ENCODE assay signal across 1 cellular context in genomic region chr4:56181140-56181950, GRCh38.
TF ChIP-seq lines count a peak whose summit lies in the region.

No MANE protein-coding gene starts in this region.

TF ChIP-seq in HepG2, 621 proteins besides CTCF, POLR2A, EP300 and RAD21:
- TF ChIP-seq SNRNP70 (IDR thresholded peaks at IDR 0.05; ENCODE audit: low read depth, low read length): no peak
- no peak for TF ChIP-seq ONECUT2 (CRISPR knock-in tag; IDR thresholded peaks at IDR 0.05)
- TF ChIP-seq STAT6 (CRISPR knock-in tag; IDR thresholded peaks at IDR 0.05; ENCODE audit: borderline replicate concordance): no peak
- TF ChIP-seq, protein P1, sequence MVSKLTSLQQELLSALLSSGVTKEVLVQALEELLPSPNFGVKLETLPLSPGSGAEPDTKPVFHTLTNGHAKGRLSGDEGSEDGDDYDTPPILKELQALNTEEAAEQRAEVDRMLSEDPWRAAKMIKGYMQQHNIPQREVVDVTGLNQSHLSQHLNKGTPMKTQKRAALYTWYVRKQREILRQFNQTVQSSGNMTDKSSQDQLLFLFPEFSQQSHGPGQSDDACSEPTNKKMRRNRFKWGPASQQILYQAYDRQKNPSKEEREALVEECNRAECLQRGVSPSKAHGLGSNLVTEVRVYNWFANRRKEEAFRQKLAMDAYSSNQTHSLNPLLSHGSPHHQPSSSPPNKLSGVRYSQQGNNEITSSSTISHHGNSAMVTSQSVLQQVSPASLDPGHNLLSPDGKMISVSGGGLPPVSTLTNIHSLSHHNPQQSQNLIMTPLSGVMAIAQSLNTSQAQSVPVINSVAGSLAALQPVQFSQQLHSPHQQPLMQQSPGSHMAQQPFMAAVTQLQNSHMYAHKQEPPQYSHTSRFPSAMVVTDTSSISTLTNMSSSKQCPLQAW (CRISPR knock-in tag; IDR thresholded peaks at IDR 0.05): no peak
